Comparison of ENCODE assay signal across 37 cellular contexts in the genomic region with DNA sequence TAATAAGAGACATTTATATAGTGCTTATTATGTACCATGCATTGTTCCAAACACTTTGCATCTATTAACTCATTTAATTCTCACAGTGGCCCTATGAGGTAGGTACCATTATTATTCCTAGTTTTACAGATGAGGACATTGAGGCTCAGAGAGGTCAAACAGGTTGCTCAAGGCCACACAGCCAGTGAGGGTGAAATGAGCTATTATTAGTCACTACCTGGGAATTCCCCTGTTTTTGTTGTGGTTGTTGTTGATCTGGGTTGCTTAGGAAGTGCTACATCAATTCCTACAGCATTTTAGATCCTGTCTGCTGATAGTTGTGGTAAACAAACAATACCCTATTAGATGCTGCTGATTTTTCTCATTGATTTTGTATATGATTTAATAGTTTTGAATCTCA. TPM values are rescaled to one million over a fixed set of nuclear protein-coding genes. Genes with fewer than 3 reads are reported as not detected.
A peak's percentile ranks its signal among the peaks of the same experiment; 100 is the strongest.
DNase-seq lines count a peak whose midpoint lies in the region; ATAC-seq, FAIRE-seq and TF ChIP-seq lines count a peak whose summit lies in the region.
"Had no signal": no experiment of that assay in that cellular context is flagged by ENCODE, and none has a peak within 500 bp of the region (broad histone marks: within the 10 kb centered on the region; RNA-seq: fewer than 3 reads in every experiment).

No MANE protein-coding gene starts in this region.

- no peaks in the 10 kb centered on the region for H3K27me3 ChIP-seq in CD8-positive, alpha-beta T cell (ENCODE audit: insufficient read depth, low read length)
- H3K27me3 ChIP-seq in GM12878 (replicated peaks in 1 of 2; ENCODE audit: control insufficient read depth in 2 of 2, insufficient read depth in 2 of 2, low read length in 1 of 2) (no peaks in the 10 kb centered on the region), keratinocyte (ENCODE audit: control insufficient read depth, extremely low read depth, insufficient read depth, low read length) (no peaks in the 10 kb centered on the region), brain microvascular endothelial cell (replicated peaks) (no peaks in the 10 kb centered on the region), Peyer's patch (no peaks in the 10 kb centered on the region)
- H3K27me3 ChIP-seq: ascending aorta, heart right ventricle, MG63, transverse colon had no signal

- no peaks in the 10 kb centered on the region for H3K9me3 ChIP-seq in CD8-positive, alpha-beta T cell (ENCODE audit: low read length)
- H3K9me3 ChIP-seq in GM12878 (replicated peaks; ENCODE audit: control insufficient read depth, insufficient read depth, low read length) (no peaks in the 10 kb centered on the region), keratinocyte (ENCODE audit: control insufficient read depth, low read depth, low read length) (no peaks in the 10 kb centered on the region), Peyer's patch (no peaks in the 10 kb centered on the region)
- H3K9me3 ChIP-seq: ascending aorta; BLaER1 treated with 17β-estradiol and CSF1 and Interleukin-3, amounts not matched to agents 10 nM and 100 nM; Caco-2; MG63; psoas muscle; transverse colon had no signal

- no TSS peak for BruUV-seq in GM12878 (replicated peaks; lab: Mats Ljungman, UMichigan)

- no peak for TF ChIP-seq RAD21 in GM12878 (IDR thresholded peaks at IDR 0.05; ENCODE audit: insufficient read depth, low read depth, low read length)

- H3K9me1 ChIP-seq in keratinocyte (ENCODE audit: control insufficient read depth, extremely low read depth, insufficient read depth, low read length): no peaks in the 10 kb centered on the region

- no peak overlapping the region for H3K4me2 ChIP-seq in GM12878 (ENCODE audit: control insufficient read depth, insufficient read depth)
- H3K4me2 ChIP-seq in keratinocyte (ENCODE audit: control insufficient read depth, extremely low read depth, insufficient read depth, low read depth, low read length): no peak overlapping the region

- dilution Hi-C loops in keratinocyte (cut with MboI; ENCODE audit: extremely low pct_ligation_motif_present, low sequenced_read_pairs): no loop called here

- H2AFZ ChIP-seq in GM12878 (ENCODE audit: control insufficient read depth, low read depth, low read length) (no peak overlapping the region), keratinocyte (ENCODE audit: control insufficient read depth, low read length) (no peak overlapping the region)

- peak; percentile 14 for ATAC-seq in CD8-positive, alpha-beta T cell
- ATAC-seq in HG02610 (IDR thresholded peaks at IDR 0.05; ENCODE audit: unreplicated experiment): peak; percentile 57
- peak; percentile 51 for ATAC-seq in GM12878
- ATAC-seq: heart right ventricle, left ventricle myocardium superior, psoas muscle had no signal

- H3K79me2 ChIP-seq in GM12878 (ENCODE audit: control insufficient read depth, insufficient read depth, low read length) (no peaks in the 10 kb centered on the region), keratinocyte (ENCODE audit: control insufficient read depth, insufficient read depth, low read length) (no peaks in the 10 kb centered on the region)

- H3K27ac Mint-ChIP-seq in CD8-positive, alpha-beta T cell: no peak overlapping the region
- H3K27ac Mint-ChIP-seq: activated naive CD8-positive, alpha-beta T cell treated with anti-CD3 and anti-CD28 coated beads, Interleukin-2, amount 10 ng/mL, durations not matched to agents 7 days and 5 days; activated T-cell treated with anti-CD3 and anti-CD28 coated beads, Interleukin-2, amount 50 U/mL, for 24 hours; naive B cell had no signal

- no peak for TF ChIP-seq CTCF in CD8-positive, alpha-beta T cell (IDR thresholded peaks at IDR 0.05)
- TF ChIP-seq CTCF in GM12878 (IDR thresholded peaks at IDR 0.05 in 2 of 3, conservative IDR thresholded peaks at IDR 0.05 in 1 of 3; ENCODE audit: control insufficient read depth in 2 of 3, extremely low read depth in 1 of 3, insufficient read depth in 1 of 3, low read depth in 3 of 3, low read length in 3 of 3): no peak
- TF ChIP-seq CTCF in keratinocyte (optimal IDR thresholded peaks at IDR 0.05 in 1 of 3, IDR thresholded peaks at IDR 0.05 in 1 of 3, conservative IDR thresholded peaks at IDR 0.05 in 1 of 3; ENCODE audit: extremely low read depth in 1 of 3, insufficient read depth in 2 of 3, low read length in 3 of 3): no peak
- no peak for TF ChIP-seq CTCF in brain microvascular endothelial cell (IDR thresholded peaks at IDR 0.05; ENCODE audit: low read depth, low read length, missing control alignments)
- no peak for TF ChIP-seq CTCF in Peyer's patch (IDR thresholded peaks at IDR 0.05)

- TF ChIP-seq POLR2A in GM12878 (IDR thresholded peaks at IDR 0.05; ENCODE audit: low read depth, low read length) (no peak), Peyer's patch (IDR thresholded peaks at IDR 0.05) (no peak)

- no peak overlapping the region for H3K4me3 ChIP-seq in CD8-positive, alpha-beta T cell (ENCODE audit: low read depth, low read length)
- H3K4me3 ChIP-seq in GM12878: no peak overlapping the region
- H3K4me3 ChIP-seq in keratinocyte (ENCODE audit: control insufficient read depth in 2 of 3, extremely low read depth in 1 of 3, insufficient read depth in 2 of 3, low read depth in 1 of 3, low read length in 3 of 3): no peak overlapping the region
- no peak overlapping the region for H3K4me3 ChIP-seq in brain microvascular endothelial cell (ENCODE audit: low read depth, low read length)
- H3K4me3 ChIP-seq in Peyer's patch: no peak overlapping the region
- H3K4me3 ChIP-seq: ascending aorta; BLaER1 treated with 17β-estradiol and CSF1 and Interleukin-3, amounts not matched to agents 10 nM and 100 nM; coronary artery; heart right ventricle; MG63; psoas muscle; transverse colon had no signal

- FAIRE-seq in GM12878 (lab: Jason Lieb, UNC) (no peak), keratinocyte (lab: Jason Lieb, UNC) (no peak)
- FAIRE-seq: frontal cortex, HTR-8/SVneo, kidney, RCC 7860 had no signal

- POLR2A ChIA-PET in CD8-positive, alpha-beta T cell (lab: Charles Lee): no interaction called here
- POLR2A ChIA-PET in GM12878 (lab: Charles Lee): no interaction called here

- in situ Hi-C loops in GM12878 (cut with MboI): loop anchor here (25.0 kb wide), 2 partner anchors 449 to 574 kb away; no protein-coding TSS in a partner anchor
- in situ Hi-C loops in brain microvascular endothelial cell (cut with HindIII; ENCODE audit: low pct_ligation_motif_present, low sequenced_read_pairs): no loop called here

- no peak for DNase-seq in CD8-positive, alpha-beta T cell
- DNase-seq in GM12878 (ENCODE audit: low read depth, low spot score) (no peak), keratinocyte (ENCODE audit: low read depth, low spot score) (no peak), brain microvascular endothelial cell (no peak), Peyer's patch (no peak), dedifferentiated amniotic fluid mesenchymal stem cell (ENCODE audit: extremely low spot score) (no peak)
- DNase-seq: activated CD4-positive, alpha-beta T cell treated with anti-CD3 and anti-CD28 coated beads for 4 hours; activated CD8-positive, alpha-beta memory T cell treated with anti-CD3 and anti-CD28 coated beads for 24 hours; activated gamma-delta T cell treated with Interleukin-2 at 50 U/mL for 16 hours; activated naive CD8-positive, alpha-beta T cell treated with anti-CD3 and anti-CD28 coated beads, Interleukin-2, amount 10 ng/mL, durations not matched to agents 7 days and 5 days; activated T-cell treated with anti-CD3 and anti-CD28 coated beads, Interleukin-2, amount 50 U/mL, for 24 hours; Caco-2; DMS79 treated with DMSO at 0.1 percent for 48 hours; GF-D8; heart right ventricle; kidney; left ventricle myocardium superior; MG63; midbrain; naive B cell; NCI-H1105 treated with DMSO at 0.1 percent for 48 hours; NCI-H2029 treated with DMSO at 0.1 percent for 48 hours; NCI-H226; NCI-H526 treated with DMSO at 0.1 percent for 48 hours; nucleus accumbens; psoas muscle; SHP77 treated with DMSO at 0.1 percent for 48 hours; stimulated activated CD4-positive, alpha-beta T cell treated with anti-CD3 and anti-CD28 coated beads, Interleukin-4, amount 100 ng/mL, for 1 hour; transverse colon; WERI-Rb-1 had no signal

- intact Hi-C loops in CD8-positive, alpha-beta T cell (cut with DNase I, micrococcal nuclease): no loop called here
- intact Hi-C loops in GM12878 (cut with micrococcal nuclease; ENCODE audit: unreplicated experiment): no loop called here

- RAD21 ChIA-PET in GM12878 (lab: Charles Lee; ENCODE audit: unreplicated experiment): no interaction called here

- H3K4me1 ChIP-seq in CD8-positive, alpha-beta T cell (ENCODE audit: insufficient read depth, low read length): no peaks in the 10 kb centered on the region
- H3K4me1 ChIP-seq in GM12878 (ENCODE audit: control insufficient read depth, insufficient read depth, low read length) (no peaks in the 10 kb centered on the region), keratinocyte (ENCODE audit: control insufficient read depth, extremely low read depth, insufficient read depth, low read length) (peaks cover 4% of the 10 kb centered on the region), Peyer's patch (no peaks in the 10 kb centered on the region)
- H3K4me1 ChIP-seq: ascending aorta, psoas muscle, transverse colon had no signal

- no peaks in the 10 kb centered on the region; the same call in 1 of the 2 replicates for H4K20me1 ChIP-seq in GM12878 (ENCODE audit: control insufficient read depth, insufficient read depth)
- no peaks in the 10 kb centered on the region for H4K20me1 ChIP-seq in keratinocyte (ENCODE audit: control insufficient read depth, extremely low read depth, insufficient read depth, low read length)

- H3K9me3 Mint-ChIP-seq in CD8-positive, alpha-beta T cell: no peaks in the 10 kb centered on the region
- H3K9me3 Mint-ChIP-seq: activated naive CD8-positive, alpha-beta T cell treated with anti-CD3 and anti-CD28 coated beads, Interleukin-2, amount 10 ng/mL, durations not matched to agents 7 days and 5 days; activated T-cell treated with anti-CD3 and anti-CD28 coated beads, Interleukin-2, amount 50 U/mL, for 24 hours had no signal

- no peaks in the 10 kb centered on the region for H3K36me3 ChIP-seq in CD8-positive, alpha-beta T cell (ENCODE audit: insufficient read depth, low read length)
- no peaks in the 10 kb centered on the region for H3K36me3 ChIP-seq in GM12878 (ENCODE audit: control insufficient read depth in 2 of 2, insufficient read depth in 2 of 2, low read length in 1 of 2)
- no peaks in the 10 kb centered on the region for H3K36me3 ChIP-seq in keratinocyte (ENCODE audit: control insufficient read depth in 2 of 2, extremely low read depth in 1 of 2, insufficient read depth in 2 of 2, low read length in 2 of 2)
- no peaks in the 10 kb centered on the region for H3K36me3 ChIP-seq in brain microvascular endothelial cell (replicated peaks)
- no peaks in the 10 kb centered on the region for H3K36me3 ChIP-seq in Peyer's patch
- H3K36me3 ChIP-seq: ascending aorta; BLaER1 treated with 17β-estradiol and CSF1 and Interleukin-3, amounts not matched to agents 10 nM and 100 nM; heart right ventricle; MG63; transverse colon; WERI-Rb-1 had no signal

- no peaks in the 10 kb centered on the region for H3K27me3 Mint-ChIP-seq in CD8-positive, alpha-beta T cell (ENCODE audit: low read depth)

- no peak overlapping the region for H3K27ac ChIP-seq in CD8-positive, alpha-beta T cell (ENCODE audit: low read depth, low read length)
- H3K27ac ChIP-seq in GM12878 (ENCODE audit: control insufficient read depth, insufficient read depth): no peak overlapping the region
- H3K27ac ChIP-seq in keratinocyte (ENCODE audit: control insufficient read depth, insufficient read depth, low read length): peak overlapping the region; percentile 28
- H3K27ac ChIP-seq in brain microvascular endothelial cell: no peak overlapping the region
- no peak overlapping the region for H3K27ac ChIP-seq in Peyer's patch
- H3K27ac ChIP-seq: ascending aorta, coronary artery, heart right ventricle, psoas muscle, transverse colon, WERI-Rb-1 had no signal

- no peak overlapping the region for H3K9ac ChIP-seq in GM12878 (ENCODE audit: control insufficient read depth, insufficient read depth, low read length)
- H3K9ac ChIP-seq in keratinocyte (ENCODE audit: control insufficient read depth, extremely low read depth, insufficient read depth, low read length): no peak overlapping the region
- H3K9ac ChIP-seq: BLaER1 treated with 17β-estradiol and CSF1 and Interleukin-3, amounts not matched to agents 10 nM and 100 nM had no signal

- CTCF ChIA-PET in CD8-positive, alpha-beta T cell (lab: Charles Lee): interaction anchor here (1.0 kb wide), 1 partner anchor 12 kb away, joined by 3 read pairs; no protein-coding TSS in a partner anchor
- CTCF ChIA-PET in GM12878 (lab: Yijun Ruan, JAX): interaction anchor here (0.8 kb wide), 1 partner anchor 12 kb away, joined by 3 read pairs; no protein-coding TSS in a partner anchor

- no peaks in the 10 kb centered on the region for H3K36me3 Mint-ChIP-seq in CD8-positive, alpha-beta T cell
- H3K36me3 Mint-ChIP-seq: activated naive CD8-positive, alpha-beta T cell treated with anti-CD3 and anti-CD28 coated beads, Interleukin-2, amount 10 ng/mL, durations not matched to agents 7 days and 5 days; naive B cell had no signal

- peaks cover 2% of the 10 kb centered on the region for H3K4me1 Mint-ChIP-seq in CD8-positive, alpha-beta T cell (ENCODE audit: low read depth)
- H3K4me1 Mint-ChIP-seq: activated naive CD8-positive, alpha-beta T cell treated with anti-CD3 and anti-CD28 coated beads, Interleukin-2, amount 10 ng/mL, durations not matched to agents 7 days and 5 days; naive B cell had no signal

- no peak for TF ChIP-seq EP300 in GM12878 (IDR thresholded peaks at IDR 0.05; ENCODE audit: borderline replicate concordance in 1 of 2, control insufficient read depth in 1 of 2, low read depth in 2 of 2, low read length in 2 of 2)

- SMC1A ChIA-PET in GM12878 (lab: Charles Lee; ENCODE audit: uncharacterized antibody, unreplicated experiment): no interaction called here

- H3K4me3 Mint-ChIP-seq in CD8-positive, alpha-beta T cell: no peak overlapping the region
- H3K4me3 Mint-ChIP-seq: activated naive CD8-positive, alpha-beta T cell treated with anti-CD3 and anti-CD28 coated beads, Interleukin-2, amount 10 ng/mL, durations not matched to agents 7 days and 5 days; activated T-cell treated with anti-CD3 and anti-CD28 coated beads, Interleukin-2, amount 50 U/mL, for 24 hours; naive B cell had no signal

RNA-seq across cellular contexts. Expression of a gene that starts 41.2 kb away (rescaled TPM):
- not detected for total RNA-seq in CD8-positive, alpha-beta T cell
- total RNA-seq in GM12878 (2013; cell fraction: nucleolus; rRNA removed): not detected in 2 replicates
- total RNA-seq in GM12878 (2014; rRNA removed): not detected in 2 replicates
- total RNA-seq in GM12878 (2014; rRNA removed; fragmentation: Illumina TruSeq; extraction: Trizol): not detected in 2 replicates
- not detected in 2 replicates for total RNA-seq in GM12878 (2021)
- not detected for polyA plus RNA-seq in GM12878 (2011; ENCODE audit: low read depth)
- 0.31 and 0.33 TPM in 2 replicates for polyA plus RNA-seq in GM12878 (2011; rRNA removed)
- polyA plus RNA-seq in GM12878 (2011; cell fraction: cytosol; rRNA removed): 0.58 and 0.65 TPM in 2 replicates
- 0.28 and 0.37 TPM in 2 replicates for polyA plus RNA-seq in GM12878 (2011; cell fraction: nucleus; rRNA removed)
- polyA plus RNA-seq in GM12878 (2012): 0.15 and 0.45 TPM in 2 replicates
- not detected in 2 replicates for polyA plus RNA-seq in GM12878 (2014; fragmentation: Illumina TruSeq; extraction: Trizol)
- polyA plus RNA-seq in GM12878 (2014; fragmentation: Nextera tagmentation; extraction: Ambion mirVana): not detected
- polyA plus RNA-seq in GM12878 (2014; rRNA removed): not detected in 2 replicates
- not detected for polyA plus RNA-seq in GM12878 (2016; fragmentation: Nextera tagmentation; extraction: Ambion mirVana)
- 0.29 and 0.52 TPM in 2 replicates for polyA minus RNA-seq in GM12878 (2011; rRNA and poly(A)+ RNA removed)
- polyA minus RNA-seq in GM12878 (2011; cell fraction: cytosol; rRNA and poly(A)+ RNA removed): not detected in 2 replicates
- polyA minus RNA-seq in GM12878 (2011; cell fraction: nucleus; rRNA and poly(A)+ RNA removed): 0.10 TPM in 1 of 2 replicates, not detected in the other
- polyA plus RNA-seq in keratinocyte: 0.71 to 4.1 TPM (median 1.8 TPM) in 3 replicates
- not detected for polyA plus RNA-seq in keratinocyte (2011; ENCODE audit: low read depth)
- 0.62 and 0.69 TPM in 2 replicates for polyA plus RNA-seq in keratinocyte (2011; cell fraction: cytosol; rRNA removed)
- 0.51 and 0.60 TPM in 2 replicates for polyA plus RNA-seq in keratinocyte (2011; cell fraction: nucleus; rRNA removed)
- 0.24 and 3.8 TPM in 2 replicates for polyA plus RNA-seq in keratinocyte (2012; ENCODE audit: low replicate concordance)
- 1.0 to 5.1 TPM (median 1.2 TPM) in 3 replicates for polyA minus RNA-seq in keratinocyte
- not detected for polyA minus RNA-seq in keratinocyte (2011; cell fraction: cytosol; rRNA and poly(A)+ RNA removed)
- polyA minus RNA-seq in keratinocyte (2011; cell fraction: nucleus; rRNA and poly(A)+ RNA removed): 0.23 and 0.42 TPM in 2 replicates
- total RNA-seq in Peyer's patch: under 1 TPM in 2 of 4 donors, not detected in 2; 0.27 to 0.35 TPM
- total RNA-seq: transverse colon had no signal
